In genomic region chr13:114236224-114236623, GRCh38 we compare ENCODE assay signal across 8 cellular contexts. TPM values are rescaled to one million over a fixed set of nuclear protein-coding genes. Genes with fewer than 3 reads are reported as not detected.
DNase-seq lines count a peak whose midpoint lies in the region; ATAC-seq and TF ChIP-seq lines count a peak whose summit lies in the region.

No MANE protein-coding gene starts in this region.

- no peaks in the 10 kb centered on the region for H3K9me3 ChIP-seq in thoracic aorta

- no peak for DNase-seq in activated T-cell treated with anti-CD3 and anti-CD28 coated beads, Interleukin-2, amount 50 U/mL, for 4 hours
- no peak for DNase-seq in activated T-cell treated with anti-CD3 and anti-CD28 coated beads, Interleukin-2, amount 50 U/mL, for 1 hour
- no peak for DNase-seq in activated T-helper 2 cell treated with anti-CD3 and anti-CD28 coated beads, Interferon-gamma antibody, Interleukin-2, Interleukin-4, amounts not matched to agents 10 μg/mL and 5 μg/mL and 100 μg/mL, durations not matched to agents 14 hours and 24 hours and 36 hours (ENCODE audit: low spot score)
- DNase-seq in immature natural killer cell (no peak), thoracic aorta (ENCODE audit: low spot score) (no peak), activated gamma-delta T cell (lab: John Stamatoyannopoulos, UW) (no peak), NAMALWA (ENCODE audit: low spot score) (no peak)

- H3K4me3 ChIP-seq in thoracic aorta = peak overlapping the region; percentile 96

- no peak overlapping the region for H3K27ac Mint-ChIP-seq in activated T-helper 2 cell treated with anti-CD3 and anti-CD28 coated beads, Interferon-gamma antibody, Interleukin-2, Interleukin-4, amounts not matched to agents 10 μg/mL and 5 μg/mL and 100 μg/mL, durations not matched to agents 14 hours and 24 hours and 36 hours
- peak overlapping the region in 5 of 6 donors; percentile 67 to 92 (median 86) for H3K27ac Mint-ChIP-seq in immature natural killer cell

- H3K27ac ChIP-seq in thoracic aorta = no peak overlapping the region

- ATAC-seq in activated T-cell treated with anti-CD3 and anti-CD28 coated beads, Interleukin-2, amount 50 U/mL, for 4 hours = no peak
- no peak for ATAC-seq in thoracic aorta (ENCODE audit: insufficient number of reproducible peaks, low FRiP score, low read depth)
- ATAC-seq in HG03097 (IDR thresholded peaks at IDR 0.05; ENCODE audit: low FRiP score, unreplicated experiment) = no peak

- peaks cover 22% of the 10 kb centered on the region for H3K36me3 Mint-ChIP-seq in activated T-cell treated with anti-CD3 and anti-CD28 coated beads, Interleukin-2, amount 50 U/mL, for 4 hours (ENCODE audit: insufficient read depth)
- peaks cover 45% of the 10 kb centered on the region for H3K36me3 Mint-ChIP-seq in activated T-helper 2 cell treated with anti-CD3 and anti-CD28 coated beads, Interferon-gamma antibody, Interleukin-2, Interleukin-4, amounts not matched to agents 10 μg/mL and 5 μg/mL and 100 μg/mL, durations not matched to agents 14 hours and 24 hours and 36 hours (ENCODE audit: low read depth)
- H3K36me3 Mint-ChIP-seq in immature natural killer cell = peaks cover 17 to 26% (median 25%) of the 10 kb centered on the region in 3 donors

- no peaks in the 10 kb centered on the region for H3K9me3 Mint-ChIP-seq in activated T-cell treated with anti-CD3 and anti-CD28 coated beads, Interleukin-2, amount 50 U/mL, for 4 hours
- H3K9me3 Mint-ChIP-seq in activated T-helper 2 cell treated with anti-CD3 and anti-CD28 coated beads, Interferon-gamma antibody, Interleukin-2, Interleukin-4, amounts not matched to agents 10 μg/mL and 5 μg/mL and 100 μg/mL, durations not matched to agents 14 hours and 24 hours and 36 hours = peaks cover 5% of the 10 kb centered on the region
- H3K9me3 Mint-ChIP-seq in immature natural killer cell = no peaks in the 10 kb centered on the region

- H3K36me3 ChIP-seq in thoracic aorta = peaks cover 37% of the 10 kb centered on the region

- peaks cover 24% of the 10 kb centered on the region for H3K4me1 Mint-ChIP-seq in activated T-cell treated with anti-CD3 and anti-CD28 coated beads, Interleukin-2, amount 50 U/mL, for 4 hours (ENCODE audit: low read depth)
- peaks cover 35% of the 10 kb centered on the region for H3K4me1 Mint-ChIP-seq in activated T-helper 2 cell treated with anti-CD3 and anti-CD28 coated beads, Interferon-gamma antibody, Interleukin-2, Interleukin-4, amounts not matched to agents 10 μg/mL and 5 μg/mL and 100 μg/mL, durations not matched to agents 14 hours and 24 hours and 36 hours (ENCODE audit: low read depth)
- peaks cover 22 to 42% of the 10 kb centered on the region in 2 donors for H3K4me1 Mint-ChIP-seq in immature natural killer cell

- intact Hi-C loops in activated T-helper 2 cell treated with anti-CD3 and anti-CD28 coated beads, Interferon-gamma antibody, Interleukin-2, Interleukin-4, amounts not matched to agents 10 μg/mL and 5 μg/mL and 100 μg/mL, durations not matched to agents 14 hours and 24 hours and 36 hours (cut with micrococcal nuclease) = no loop called here

- no peaks in the 10 kb centered on the region for H3K27me3 Mint-ChIP-seq in activated T-cell treated with anti-CD3 and anti-CD28 coated beads, Interleukin-2, amount 50 U/mL, for 4 hours (ENCODE audit: low read depth)
- no peaks in the 10 kb centered on the region for H3K27me3 Mint-ChIP-seq in activated T-helper 2 cell treated with anti-CD3 and anti-CD28 coated beads, Interferon-gamma antibody, Interleukin-2, Interleukin-4, amounts not matched to agents 10 μg/mL and 5 μg/mL and 100 μg/mL, durations not matched to agents 14 hours and 24 hours and 36 hours (ENCODE audit: low read depth)
- H3K27me3 Mint-ChIP-seq in immature natural killer cell (ENCODE audit: low read depth in 3 of 3) = peaks cover 0 to 4% (median 2%) of the 10 kb centered on the region in 3 donors

- H3K27me3 ChIP-seq in thoracic aorta (replicated peaks; ENCODE audit: insufficient read depth) = no peaks in the 10 kb centered on the region

- peaks cover 8 to 9% of the 10 kb centered on the region in 2 donors for H3K4me1 ChIP-seq in thoracic aorta (ENCODE audit: control insufficient read depth in 1 of 2, low read depth in 2 of 2)

- no peak for TF ChIP-seq CTCF in thoracic aorta (IDR thresholded peaks at IDR 0.05)

- H3K4me3 Mint-ChIP-seq in activated T-cell treated with anti-CD3 and anti-CD28 coated beads, Interleukin-2, amount 50 U/mL, for 4 hours = peak overlapping the region; percentile 87
- peak overlapping the region; percentile 87 for H3K4me3 Mint-ChIP-seq in activated T-helper 2 cell treated with anti-CD3 and anti-CD28 coated beads, Interferon-gamma antibody, Interleukin-2, Interleukin-4, amounts not matched to agents 10 μg/mL and 5 μg/mL and 100 μg/mL, durations not matched to agents 14 hours and 24 hours and 36 hours (ENCODE audit: low read depth)
- peak overlapping the region; percentile 82 to 93 (median 90) for H3K4me3 Mint-ChIP-seq in immature natural killer cell

RNA-seq across cellular contexts. Expression of gene CDC16, which starts 1.5 kb away (rescaled TPM):
- 10 to 100 TPM; 67.5 to 75.4 (median 69.8) TPM for total RNA-seq in activated T-cell treated with anti-CD3 and anti-CD28 coated beads, Interleukin-2, amount 50 U/mL, for 4 hours
- total RNA-seq in activated T-helper 2 cell treated with anti-CD3 and anti-CD28 coated beads, Interferon-gamma antibody, Interleukin-2, Interleukin-4, amounts not matched to agents 10 μg/mL and 5 μg/mL and 100 μg/mL, durations not matched to agents 14 hours and 24 hours and 36 hours = 80.4 and 86.1 TPM in 2 replicates
- polyA plus RNA-seq in immature natural killer cell = 10 to 100 TPM; 16.0 to 33.1 (median 30.1) TPM
- 10 to 100 TPM; 45.4 to 73.3 TPM for total RNA-seq in thoracic aorta

RNA-seq across cellular contexts. Expression of gene UPF3A, which starts 45.2 kb away (rescaled TPM):
- total RNA-seq in activated T-cell treated with anti-CD3 and anti-CD28 coated beads, Interleukin-2, amount 50 U/mL, for 4 hours = 10 to 100 TPM; 38.5 to 45.7 (median 40.7) TPM
- 45.9 and 49.9 TPM in 2 replicates for total RNA-seq in activated T-helper 2 cell treated with anti-CD3 and anti-CD28 coated beads, Interferon-gamma antibody, Interleukin-2, Interleukin-4, amounts not matched to agents 10 μg/mL and 5 μg/mL and 100 μg/mL, durations not matched to agents 14 hours and 24 hours and 36 hours
- 10 to 100 TPM in 2 of 3 donors, 1 to 10 TPM in 1; 8.9 to 35.5 (median 23.9) TPM for polyA plus RNA-seq in immature natural killer cell
- total RNA-seq in thoracic aorta = 10 to 100 TPM; 25.3 to 32.8 TPM

RNA-seq across cellular contexts. Expression of gene CFAP97D2, which starts 57.2 kb away (rescaled TPM):
- not detected for total RNA-seq in activated T-cell treated with anti-CD3 and anti-CD28 coated beads, Interleukin-2, amount 50 U/mL, for 4 hours
- total RNA-seq in activated T-helper 2 cell treated with anti-CD3 and anti-CD28 coated beads, Interferon-gamma antibody, Interleukin-2, Interleukin-4, amounts not matched to agents 10 μg/mL and 5 μg/mL and 100 μg/mL, durations not matched to agents 14 hours and 24 hours and 36 hours = not detected in 2 replicates
- polyA plus RNA-seq in immature natural killer cell = 1 to 10 TPM in 1 of 3 donors, under 1 TPM in 2; 0.40 to 1.0 (median 0.44) TPM
- total RNA-seq in thoracic aorta = not detected
